Comparison of ENCODE assay signal across 8 cellular contexts in the genomic region with DNA sequence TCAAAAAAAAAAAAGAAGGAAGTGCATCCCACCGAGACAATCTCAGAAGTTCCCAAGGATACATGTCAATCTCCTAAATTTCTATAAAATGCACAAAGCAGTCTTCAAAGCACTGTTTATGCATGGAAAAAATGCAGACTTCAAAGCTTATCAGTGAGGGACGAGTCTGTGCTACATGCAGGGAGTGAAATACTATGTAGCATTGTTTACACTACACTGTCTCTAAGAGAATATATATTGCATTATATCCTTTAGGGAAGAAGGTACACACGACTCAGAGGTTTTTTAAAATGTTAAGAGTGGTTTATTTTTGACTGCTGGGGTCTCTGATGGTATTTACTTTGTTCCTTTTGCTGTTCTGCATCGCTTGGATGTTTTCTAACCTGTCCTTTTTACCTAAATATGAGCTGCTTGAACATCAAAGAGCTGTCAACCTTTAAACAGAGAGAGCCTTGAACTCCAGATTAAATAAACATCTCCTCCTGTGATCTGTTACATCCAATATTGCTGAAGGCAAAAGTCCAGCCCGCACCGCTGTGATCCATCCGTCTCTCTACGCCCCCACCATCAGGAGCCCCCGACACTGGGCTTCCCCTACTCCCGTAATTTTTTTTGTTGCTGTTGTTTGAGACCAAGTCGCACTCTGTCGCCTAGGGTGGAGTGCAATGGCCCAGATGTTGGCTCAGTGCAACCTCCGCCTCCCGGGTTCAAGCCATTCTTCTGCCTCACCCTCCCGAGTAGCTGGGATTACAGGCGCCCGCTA. TPM values are rescaled to one million over a fixed set of nuclear protein-coding genes. Genes with fewer than 3 reads are reported as not detected.
DNase-seq lines count a peak whose midpoint lies in the region; ATAC-seq and TF ChIP-seq lines count a peak whose summit lies in the region.

No MANE protein-coding gene starts in this region.

- H3K27ac ChIP-seq in smooth muscle cell (ENCODE audit: low read depth): peak overlapping the region; percentile 77

- CTCF ChIA-PET in activated CD4-positive, alpha-beta memory T cell treated with anti-CD3 and anti-CD28 coated beads for 36 hours (lab: Charles Lee): interaction anchor here (1.0 to 3.0 kb wide), 4 partner anchors 12 to 254 kb away, joined by 3 to 23 read pairs (median 8); a partner anchor contains a TSS

- H3K4me3 Mint-ChIP-seq in activated CD4-positive, alpha-beta memory T cell treated with anti-CD3 and anti-CD28 coated beads for 36 hours: peak overlapping the region; percentile 78

- peak overlapping the region; percentile 58 for H3K4me3 ChIP-seq in iPS-15b (ENCODE audit: low read depth, low read length)
- peak overlapping the region; percentile 91 for H3K4me3 ChIP-seq in smooth muscle cell

- H3K27me3 ChIP-seq in iPS-15b (ENCODE audit: control insufficient read depth, insufficient read depth, low read length) (no peaks in the 10 kb centered on the region), smooth muscle cell (ENCODE audit: low read depth) (no peaks in the 10 kb centered on the region)

- H3K79me2 ChIP-seq in smooth muscle cell (ENCODE audit: low read depth): peaks cover 55% of the 10 kb centered on the region

- H3K36me3 Mint-ChIP-seq in activated CD4-positive, alpha-beta memory T cell treated with anti-CD3 and anti-CD28 coated beads for 36 hours: peaks cover 15% of the 10 kb centered on the region

- peaks cover 7% of the 10 kb centered on the region for H3F3A ChIP-seq in smooth muscle cell (ENCODE audit: low read depth)

- H3K4me1 ChIP-seq in iPS-15b (ENCODE audit: control insufficient read depth, insufficient read depth, low read length) (no peaks in the 10 kb centered on the region), smooth muscle cell (ENCODE audit: low read depth) (peaks cover 9% of the 10 kb centered on the region)

- H3K9ac ChIP-seq in iPS-15b (ENCODE audit: low read depth, low read length) (no peak overlapping the region), smooth muscle cell (ENCODE audit: low read depth) (peak overlapping the region; percentile 68)

- H3K9me3 Mint-ChIP-seq in activated CD4-positive, alpha-beta memory T cell treated with anti-CD3 and anti-CD28 coated beads for 36 hours: no peaks in the 10 kb centered on the region

- peak overlapping the region; percentile 92 for H3K4me2 ChIP-seq in smooth muscle cell

- peaks cover 2% of the 10 kb centered on the region for H3K27me3 Mint-ChIP-seq in activated CD4-positive, alpha-beta memory T cell treated with anti-CD3 and anti-CD28 coated beads for 36 hours

- H3K27ac Mint-ChIP-seq in activated CD4-positive, alpha-beta memory T cell treated with anti-CD3 and anti-CD28 coated beads for 36 hours: peak overlapping the region; percentile 92

- POLR2A ChIA-PET in activated CD4-positive, alpha-beta memory T cell treated with anti-CD3 and anti-CD28 coated beads for 36 hours (lab: Charles Lee): interaction anchor here (1.8 to 2.2 kb wide), 3 partner anchors 12 to 65 kb away, joined by 7 to 27 read pairs (median 17); a partner anchor contains a TSS

- intact Hi-C loops in activated CD4-positive, alpha-beta memory T cell treated with anti-CD3 and anti-CD28 coated beads for 36 hours (cut with micrococcal nuclease): loop anchor here (5.0 to 10.0 kb wide), 3 partner anchors 35 to 1827 kb away; no protein-coding TSS in a partner anchor

- DNase-seq in DMS 273 (lab: John Stamatoyannopoulos, UW; ENCODE audit: unreplicated experiment) (peak; percentile 53), DMS 273 treated with DMSO at 0.1 percent for 48 hours (lab: John Stamatoyannopoulos, UW) (no peak), smooth muscle cell (lab: John Stamatoyannopoulos, UW; ENCODE audit: unreplicated experiment) (no peak), NCI-H82 treated with DMSO at 0.1 percent for 48 hours (lab: John Stamatoyannopoulos, UW; ENCODE audit: unreplicated experiment) (no peak), H4 (ENCODE audit: low spot score) (no peak)
- DNase-seq in activated CD4-positive, alpha-beta memory T cell treated with anti-CD3 and anti-CD28 coated beads for 36 hours: no peak

- 42% methylated on average over 17 of the region's 17 CpGs for WGBS in smooth muscle cell (ENCODE audit: low lambda C conversion rate)

- peak overlapping the region; percentile 58 for H2AFZ ChIP-seq in smooth muscle cell (ENCODE audit: low read depth)

- ATAC-seq in GM18867 (IDR thresholded peaks at IDR 0.05; ENCODE audit: unreplicated experiment): no peak

- H3K4me1 Mint-ChIP-seq in activated CD4-positive, alpha-beta memory T cell treated with anti-CD3 and anti-CD28 coated beads for 36 hours (ENCODE audit: low read depth): peaks cover 55% of the 10 kb centered on the region

- no peak for TF ChIP-seq CTCF in smooth muscle cell (IDR thresholded peaks at IDR 0.05; ENCODE audit: borderline replicate concordance, insufficient read depth, poor library complexity, severe bottlenecking)

- H3K9me3 ChIP-seq in iPS-15b (ENCODE audit: control insufficient read depth, insufficient read depth, low read length) (no peaks in the 10 kb centered on the region), smooth muscle cell (replicated peaks; ENCODE audit: low read depth) (no peaks in the 10 kb centered on the region)

- no peaks in the 10 kb centered on the region for H3K36me3 ChIP-seq in iPS-15b (ENCODE audit: control insufficient read depth, insufficient read depth, low read length)
- no peaks in the 10 kb centered on the region for H3K36me3 ChIP-seq in smooth muscle cell (ENCODE audit: low read depth)

- peaks cover 59% of the 10 kb centered on the region for H4K20me1 ChIP-seq in smooth muscle cell (ENCODE audit: low read depth)

RNA-seq across cellular contexts. Expression of a gene that starts 1.4 kb away (rescaled TPM):
- 10 to 100 TPM; 29.7 to 33.8 TPM for total RNA-seq in activated CD4-positive, alpha-beta memory T cell treated with anti-CD3 and anti-CD28 coated beads for 36 hours
- total RNA-seq in smooth muscle cell: 9.3 and 25.6 TPM in 2 replicates
- polyA plus RNA-seq in smooth muscle cell: 13.9 and 23.0 TPM in 2 replicates
- total RNA-seq in H4 (2014; rRNA removed; shearing (Covaris generic)): 6.9 and 7.4 TPM in 2 replicates

RNA-seq across cellular contexts. Expression of a gene that starts 9.9 kb away (rescaled TPM):
- 10 to 100 TPM; 69.3 to 72.5 TPM for total RNA-seq in activated CD4-positive, alpha-beta memory T cell treated with anti-CD3 and anti-CD28 coated beads for 36 hours
- total RNA-seq in smooth muscle cell: 67.5 and 77.5 TPM in 2 replicates
- 107 and 118 TPM in 2 replicates for polyA plus RNA-seq in smooth muscle cell
- total RNA-seq in H4 (2014; rRNA removed; shearing (Covaris generic)): 26.6 and 28.5 TPM in 2 replicates
